In the genomic region with DNA sequence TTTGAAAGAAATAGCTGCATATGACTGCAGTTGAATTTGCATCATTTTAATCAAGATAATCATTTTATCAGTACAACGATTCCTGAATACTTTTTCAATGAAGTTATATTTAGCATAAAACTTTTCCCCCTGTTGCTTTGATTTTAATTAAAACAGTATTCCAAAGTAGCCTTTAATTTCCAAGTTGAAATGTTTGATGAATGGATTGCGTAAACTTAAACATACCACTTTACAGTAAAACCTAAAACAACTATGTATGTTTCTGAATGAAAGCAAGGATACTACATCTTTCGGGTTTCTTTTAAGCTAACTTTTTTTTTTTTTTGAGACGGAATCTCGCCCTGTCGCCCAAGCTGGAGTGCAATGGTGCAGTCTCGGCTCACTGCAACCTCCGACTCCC, we compare ENCODE assay signal across 8 cellular contexts. TPM values are rescaled to one million over a fixed set of nuclear protein-coding genes. Genes with fewer than 3 reads are reported as not detected.
DNase-seq lines count a peak whose midpoint lies in the region; ATAC-seq and TF ChIP-seq lines count a peak whose summit lies in the region.

No MANE protein-coding gene starts in this region.

- H4K20me1 ChIP-seq in DOHH2 (ENCODE audit: control insufficient read depth, insufficient read depth, low read depth, low read length) = no peaks in the 10 kb centered on the region

- H3K9me2 ChIP-seq in DOHH2 (replicated peaks; ENCODE audit: control insufficient read depth, low read length) = no peaks in the 10 kb centered on the region

- 0 out of 2 replicates have a peak, but pooled peaks cover 2% of the 10 kb centered on the region for H3F3A ChIP-seq in DOHH2 (ENCODE audit: control insufficient read depth, insufficient read depth)

- peak overlapping the region; percentile 78 for H3K4me2 ChIP-seq in DOHH2 (ENCODE audit: low read length)
- H3K4me2 ChIP-seq in trophoblast cell (ENCODE audit: low read length) = peak overlapping the region; percentile 62

- 75% methylated on average over 8 of the region's 8 CpGs for WGBS in esophagus muscularis mucosa
- no CpG with 5 or more reads among the region's 8 CpGs for WGBS in trophoblast cell (ENCODE audit: extremely low coverage, insufficient coverage, insufficient read length)

- H4K8ac ChIP-seq in trophoblast cell (ENCODE audit: low read depth, low read length) = no peak overlapping the region

- H3K79me2 ChIP-seq in DOHH2 (ENCODE audit: control insufficient read depth, low read length) (peaks cover 23% of the 10 kb centered on the region), trophoblast cell (ENCODE audit: control insufficient read depth, insufficient read depth, low read length, poor library complexity) (peaks cover 3% of the 10 kb centered on the region)

- peaks cover 8% of the 10 kb centered on the region for H3K79me1 ChIP-seq in trophoblast cell (ENCODE audit: low read length)

- intact Hi-C loops in esophagus muscularis mucosa (cut with DNase I) = loop anchor here (5.0 kb wide), 1 partner anchor 103 kb away; the partner anchor contains the start of gene SLC30A6

- no peak for TF ChIP-seq EP300 in esophagus muscularis mucosa (IDR thresholded peaks at IDR 0.05)

- H3K27ac ChIP-seq in DOHH2 (ENCODE audit: low read depth, low read length) (no peak overlapping the region; the same call in 1 of the 2 replicates), Peyer's patch (peak overlapping the region in 2 of 4 donors; percentile 89 to 96), esophagus muscularis mucosa (replicated peaks in 1 of 4) (peak overlapping the region in 3 of 4 donors; percentile 86 to 91 (median 87)), trophoblast cell (ENCODE audit: low read depth, low read length) (no peak overlapping the region)

- H2BK12ac ChIP-seq in trophoblast cell (ENCODE audit: low read length) = no peak overlapping the region

- H3K23ac ChIP-seq in trophoblast cell (ENCODE audit: low read length) = no peak overlapping the region

- H2AK5ac ChIP-seq in trophoblast cell (ENCODE audit: low read length) = no peak overlapping the region

- ATAC-seq in GM21528 (IDR thresholded peaks at IDR 0.05; ENCODE audit: low FRiP score, unreplicated experiment) (no peak), HG02870 (IDR thresholded peaks at IDR 0.05; ENCODE audit: unreplicated experiment) (no peak)

- no peak overlapping the region for H3K18ac ChIP-seq in trophoblast cell (ENCODE audit: low read length)

- H2BK120ac ChIP-seq in trophoblast cell (ENCODE audit: insufficient read depth, low read length, poor library complexity) = no peak overlapping the region

- H3K4me3 ChIP-seq in DOHH2 (ENCODE audit: low read length) (peak overlapping the region; percentile 83), Peyer's patch (peak overlapping the region; percentile 74 to 92 (median 84)), esophagus muscularis mucosa (peak overlapping the region; percentile 76 to 94 (median 84)), trophoblast cell (ENCODE audit: low read depth, low read length) (no peak overlapping the region)

- no peak overlapping the region for H3K14ac ChIP-seq in trophoblast cell (ENCODE audit: low read length)

- H3K9ac ChIP-seq in trophoblast cell (ENCODE audit: low read length) = no peak overlapping the region

- no peak overlapping the region for H4K91ac ChIP-seq in trophoblast cell (ENCODE audit: low read depth, low read length)

- H3K4me1 ChIP-seq in DOHH2 (ENCODE audit: control insufficient read depth, low read length) = peaks cover 21% of the 10 kb centered on the region
- peaks cover 0 to 13% (median 3%) of the 10 kb centered on the region in 4 donors for H3K4me1 ChIP-seq in Peyer's patch
- H3K4me1 ChIP-seq in esophagus muscularis mucosa = peaks cover 20 to 39% (median 32%) of the 10 kb centered on the region in 4 donors
- H3K4me1 ChIP-seq in trophoblast cell (ENCODE audit: control insufficient read depth in 1 of 2, insufficient read depth in 2 of 2, low read length in 2 of 2) = no peaks in the 10 kb centered on the region

- no peak overlapping the region for H3K4ac ChIP-seq in trophoblast cell (ENCODE audit: low read depth, low read length)

- TF ChIP-seq CTCF in DOHH2 (IDR thresholded peaks at IDR 0.05; ENCODE audit: low read depth, low read length, poor library complexity, severe bottlenecking) = no peak
- TF ChIP-seq CTCF in Peyer's patch (IDR thresholded peaks at IDR 0.05) = no peak
- no peak for TF ChIP-seq CTCF in esophagus muscularis mucosa (IDR thresholded peaks at IDR 0.05)

- no peak for TF ChIP-seq POLR2A in Peyer's patch (IDR thresholded peaks at IDR 0.05)
- TF ChIP-seq POLR2A in esophagus muscularis mucosa (IDR thresholded peaks at IDR 0.05; ENCODE audit: low read depth) = no peak

- no peaks in the 10 kb centered on the region for H3K27me3 ChIP-seq in DOHH2 (ENCODE audit: control insufficient read depth, low read length)
- no peaks in the 10 kb centered on the region for H3K27me3 ChIP-seq in Peyer's patch
- H3K27me3 ChIP-seq in esophagus muscularis mucosa = no peaks in the 10 kb centered on the region
- no peaks in the 10 kb centered on the region for H3K27me3 ChIP-seq in trophoblast cell (ENCODE audit: insufficient read depth, low read length)

- DNase-seq in Peyer's patch (no peak), esophagus muscularis mucosa (ENCODE audit: extremely low spot score) (no peak), trophoblast cell (no peak), NCI-H187 (lab: John Stamatoyannopoulos, UW) (no peak), ecto neural progenitor cell (ENCODE audit: low spot score) (no peak)

- no peak overlapping the region for H4K12ac ChIP-seq in trophoblast cell (ENCODE audit: low read depth, low read length)

- no peak overlapping the region for H2BK5ac ChIP-seq in trophoblast cell (ENCODE audit: low read depth, low read length, poor library complexity)

- no peaks in the 10 kb centered on the region for H3K9me3 ChIP-seq in DOHH2 (ENCODE audit: control insufficient read depth, insufficient read depth, low read length)
- H3K9me3 ChIP-seq in Peyer's patch = no peaks in the 10 kb centered on the region
- no peaks in the 10 kb centered on the region for H3K9me3 ChIP-seq in esophagus muscularis mucosa
- H3K9me3 ChIP-seq in trophoblast cell (ENCODE audit: insufficient read depth, low read depth, low read length) = no peaks in the 10 kb centered on the region

- H2AFZ ChIP-seq in trophoblast cell (ENCODE audit: insufficient read depth, low read length, poor library complexity) = no peak overlapping the region

- H3K36me3 ChIP-seq in DOHH2 (ENCODE audit: control insufficient read depth, low read length) = no peaks in the 10 kb centered on the region
- H3K36me3 ChIP-seq in Peyer's patch = peaks cover 0 to 9% (median 0%) of the 10 kb centered on the region in 3 donors
- peaks cover 0 to 9% (median 7%) of the 10 kb centered on the region in 4 donors for H3K36me3 ChIP-seq in esophagus muscularis mucosa
- peaks cover 0 to 3% of the 10 kb centered on the region in 2 experiments for H3K36me3 ChIP-seq in trophoblast cell (ENCODE audit: control insufficient read depth in 1 of 2, insufficient read depth in 2 of 2, low read length in 2 of 2)

RNA-seq across cellular contexts. Expression of gene SPAST, which starts 1.4 kb away (rescaled TPM):
- 10 to 100 TPM; 18.2 to 46.9 (median 23.4) TPM for total RNA-seq in Peyer's patch
- 10 to 100 TPM; 13.3 to 16.6 (median 14.4) TPM for total RNA-seq in esophagus muscularis mucosa
- polyA plus RNA-seq in trophoblast cell (2013) = 26.0 and 26.6 TPM in 2 replicates

RNA-seq across cellular contexts. Expression of gene DPY30, which starts 25.1 kb away (rescaled TPM):
- total RNA-seq in Peyer's patch = 10 to 100 TPM; 29.5 to 45.4 (median 36.3) TPM
- 10 to 100 TPM; 52.6 to 83.1 (median 61.1) TPM for total RNA-seq in esophagus muscularis mucosa
- 161 and 163 TPM in 2 replicates for polyA plus RNA-seq in trophoblast cell (2013)

RNA-seq across cellular contexts. Expression of gene MEMO1, which starts 53.9 kb away (rescaled TPM):
- total RNA-seq in Peyer's patch = 10 to 100 TPM in 3 of 4 donors, 1 to 10 TPM in 1; 5.2 to 27.3 (median 21.7) TPM
- 10 to 100 TPM; 25.0 to 40.7 (median 33.2) TPM for total RNA-seq in esophagus muscularis mucosa
- polyA plus RNA-seq in trophoblast cell (2013) = 34.5 and 36.0 TPM in 2 replicates

Comparison
In these comparisons a context has a peak if more than half of its experiments do, and no peak if none do; other contexts are left out.
1. H3K27ac ChIP-seq: peak in esophagus muscularis mucosa (3 of 4); none in DOHH2 (single experiment) and trophoblast cell (single experiment).